In the genomic region with DNA sequence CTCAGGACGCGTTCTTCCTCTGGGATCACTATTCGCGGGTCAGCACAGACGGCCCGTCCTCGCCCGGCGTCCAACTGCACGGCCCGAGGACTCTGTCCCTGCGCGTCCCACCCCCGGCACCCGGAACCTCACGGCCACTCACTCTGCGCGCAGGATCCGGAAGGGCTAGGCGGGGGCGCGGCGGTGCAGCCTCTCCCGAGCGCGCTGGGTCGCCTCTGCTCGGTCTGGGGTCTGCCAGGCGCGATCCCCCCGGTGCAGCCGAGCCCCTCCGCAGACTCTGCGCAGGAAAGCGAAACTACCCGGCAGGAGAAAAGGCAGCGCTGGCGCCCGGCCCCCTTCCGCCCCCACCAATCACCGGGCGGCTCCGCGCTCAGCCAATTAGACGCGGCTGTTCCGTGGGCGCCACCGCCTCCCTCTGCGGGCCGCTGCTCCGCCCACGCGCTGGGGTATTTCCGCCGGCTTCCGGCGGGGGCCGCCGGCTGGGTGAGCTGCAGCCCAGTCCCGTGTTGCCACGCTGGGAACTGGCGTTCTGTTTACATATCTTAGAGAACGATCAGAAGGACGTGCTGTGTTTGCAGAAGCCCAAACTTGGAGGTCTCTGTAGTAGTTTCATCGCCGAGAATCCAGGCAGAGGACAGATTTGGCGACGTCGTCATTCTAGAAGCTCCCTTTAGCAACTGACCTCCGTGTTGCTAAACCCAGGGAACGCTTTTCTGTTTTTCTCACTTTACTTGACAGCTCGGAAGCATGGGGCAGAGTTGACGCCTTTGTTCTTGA, we compare ENCODE assay signal across 9 cellular contexts. TPM values are rescaled to one million over a fixed set of nuclear protein-coding genes. Genes with fewer than 3 reads are reported as not detected.
DNase-seq lines count a peak whose midpoint lies in the region; ATAC-seq, FAIRE-seq and TF ChIP-seq lines count a peak whose summit lies in the region.
"Had no signal": no experiment of that assay in that cellular context is flagged by ENCODE, and none has a peak within 500 bp of the region (broad histone marks: within the 10 kb centered on the region; RNA-seq: fewer than 3 reads in every experiment).

A gene (minus strand): TSS at position 296 of the 777 bp plus-strand sequence. CDS start 4,168 bp downstream, outside the sequence.

- peak; percentile 100 for TF ChIP-seq POLR2A in GM18951 (IDR thresholded peaks at IDR 0.05; ENCODE audit: extremely low read depth, insufficient read depth, insufficient read length)

- no peak within 1 kb of the TSS for H3K4me3 Mint-ChIP-seq in central memory CD8-positive, alpha-beta T cell

- ATAC-seq in HG03175 (IDR thresholded peaks at IDR 0.05; ENCODE audit: unreplicated experiment), result peak; percentile 85
- peak; percentile 85 for ATAC-seq in central memory CD8-positive, alpha-beta T cell (replicated peaks; ENCODE audit: extremely low read depth, poor library complexity, severe bottlenecking)

- H3K4me1 Mint-ChIP-seq in central memory CD8-positive, alpha-beta T cell, result peaks cover 19% of the 10 kb centered on the region

- peaks cover 0 to 9% of the 10 kb centered on the region in 2 experiments for H3K36me3 ChIP-seq in keratinocyte (ENCODE audit: control insufficient read depth in 2 of 2, extremely low read depth in 1 of 2, insufficient read depth in 2 of 2, low read length in 2 of 2)

- no peaks in the 10 kb centered on the region for H3K9me3 Mint-ChIP-seq in central memory CD8-positive, alpha-beta T cell

- H3K4me2 ChIP-seq in keratinocyte (ENCODE audit: control insufficient read depth, extremely low read depth, insufficient read depth, low read depth, low read length), result peak within 1 kb of the TSS; percentile 90

- H2AFZ ChIP-seq in keratinocyte (ENCODE audit: control insufficient read depth, low read length), result peak within 1 kb of the TSS; percentile 53

- no peaks in the 10 kb centered on the region for H3K9me3 ChIP-seq in keratinocyte (ENCODE audit: control insufficient read depth, low read depth, low read length)

- H3K4me3 ChIP-seq in keratinocyte (ENCODE audit: control insufficient read depth in 2 of 3, extremely low read depth in 1 of 3, insufficient read depth in 2 of 3, low read depth in 1 of 3, low read length in 3 of 3), result peak within 1 kb of the TSS; percentile 87 to 96 (median 96)

- no peaks in the 10 kb centered on the region for H3K9me1 ChIP-seq in keratinocyte (ENCODE audit: control insufficient read depth, extremely low read depth, insufficient read depth, low read length)

- dilution Hi-C loops in keratinocyte (cut with MboI; ENCODE audit: extremely low pct_ligation_motif_present, low sequenced_read_pairs), result no loop called here

- peaks cover 18% of the 10 kb centered on the region for H3K4me1 ChIP-seq in keratinocyte (ENCODE audit: control insufficient read depth, extremely low read depth, insufficient read depth, low read length)

- H3K27me3 ChIP-seq in keratinocyte (ENCODE audit: control insufficient read depth, extremely low read depth, insufficient read depth, low read length), result no peaks in the 10 kb centered on the region

- peak; percentile 81 for DNase-seq in AG09319 (ENCODE audit: extremely low read depth, low read depth)
- peak; percentile 95 for DNase-seq in NCI-H345 (lab: John Stamatoyannopoulos, UW)
- peak; percentile 92 to 96 (median 92) for DNase-seq in activated CD4-positive, CD25-positive, alpha-beta regulatory T cell (lab: John Stamatoyannopoulos, UW)
- DNase-seq in central memory CD8-positive, alpha-beta T cell (ENCODE audit: low spot score in 2 of 2), result peak; percentile 95 to 96
- DNase-seq in keratinocyte (ENCODE audit: low read depth, low spot score), result no peak
- DNase-seq in stimulated activated CD4-positive, alpha-beta T cell treated with anti-CD3 and anti-CD28 coated beads, Interleukin-12 subunit alpha, Interleukin-12 subunit beta, amount 100 ng/mL, for 48 hours (ENCODE audit: low read depth in 2 of 3, low spot score in 1 of 3), result peak; percentile 91 to 97 (median 94)

- peak within 1 kb of the TSS; percentile 95 for H3K9ac ChIP-seq in keratinocyte (ENCODE audit: control insufficient read depth, extremely low read depth, insufficient read depth, low read length)

- in situ Hi-C loops in GM18951 (cut with MboI; ENCODE audit: low sequenced_read_pairs, unreplicated experiment), result no loop called here

- peaks cover 35% of the 10 kb centered on the region for H3K79me2 ChIP-seq in keratinocyte (ENCODE audit: control insufficient read depth, insufficient read depth, low read length)

- peaks cover 14% of the 10 kb centered on the region for H3K36me3 Mint-ChIP-seq in central memory CD8-positive, alpha-beta T cell (ENCODE audit: insufficient read depth)

- H3K27ac ChIP-seq in keratinocyte (ENCODE audit: control insufficient read depth, insufficient read depth, low read length), result peak within 1 kb of the TSS; percentile 74

- no peaks in the 10 kb centered on the region for H3K27me3 Mint-ChIP-seq in central memory CD8-positive, alpha-beta T cell

- no peaks in the 10 kb centered on the region for H4K20me1 ChIP-seq in keratinocyte (ENCODE audit: control insufficient read depth, extremely low read depth, insufficient read depth, low read length)

- no peak for FAIRE-seq in keratinocyte (lab: Jason Lieb, UNC)
- FAIRE-seq: TTC549 had no signal

- H3K27ac Mint-ChIP-seq in central memory CD8-positive, alpha-beta T cell (ENCODE audit: low read depth), result no peak within 1 kb of the TSS

- TF ChIP-seq CTCF in AG09319 (IDR thresholded peaks at IDR 0.05; ENCODE audit: low read depth, low read length) (no peak; the same call in 1 of the 2 replicates), keratinocyte (optimal IDR thresholded peaks at IDR 0.05 in 1 of 3, IDR thresholded peaks at IDR 0.05 in 1 of 3, conservative IDR thresholded peaks at IDR 0.05 in 1 of 3; ENCODE audit: extremely low read depth in 1 of 3, insufficient read depth in 2 of 3, low read length in 3 of 3) (no peak)

RNA-seq across cellular contexts. Expression of the gene that starts here (rescaled TPM):
- polyA plus RNA-seq in keratinocyte, result 141 to 181 TPM (median 144 TPM) in 3 replicates
- 23.6 TPM for polyA plus RNA-seq in keratinocyte (2011; ENCODE audit: low read depth)
- 109 and 160 TPM in 2 replicates for polyA plus RNA-seq in keratinocyte (2011; cell fraction: cytosol; rRNA removed)
- polyA plus RNA-seq in keratinocyte (2011; cell fraction: nucleus; rRNA removed), result 155 and 179 TPM in 2 replicates
- 24.3 and 133 TPM in 2 replicates for polyA plus RNA-seq in keratinocyte (2012; ENCODE audit: low replicate concordance)
- 91.9 to 257 TPM (median 179 TPM) in 3 replicates for polyA minus RNA-seq in keratinocyte
- polyA minus RNA-seq in keratinocyte (2011; cell fraction: cytosol; rRNA and poly(A)+ RNA removed), result 143 TPM
- 132 and 199 TPM in 2 replicates for polyA minus RNA-seq in keratinocyte (2011; cell fraction: nucleus; rRNA and poly(A)+ RNA removed)
